In genomic region chr5:162299793-162300192, GRCh38 we compare ENCODE assay signal across 30 cellular contexts.
"Had no signal": no experiment of that assay in that cellular context is flagged by ENCODE, and none has a peak within 500 bp of the region (broad histone marks: within the 10 kb centered on the region; RNA-seq: fewer than 3 reads in every experiment).

No MANE protein-coding gene starts in this region.

- DNase-seq: naive thymus-derived CD4-positive, alpha-beta T cell; natural killer cell; nucleus accumbens; ovary; psoas muscle; right cardiac atrium; right lobe of liver; sigmoid colon; small intestine; stimulated activated CD4-positive, alpha-beta T cell treated with anti-CD3 and anti-CD28 coated beads, Interleukin-15, amount 100 ng/mL, for 24 hours; stimulated activated CD4-positive, alpha-beta T cell treated with anti-CD3 and anti-CD28 coated beads, Interleukin-2, amount 100 ng/mL, for 24 hours; stimulated activated CD4-positive, alpha-beta T cell treated with anti-CD3 and anti-CD28 coated beads, Interleukin-4, amount 100 ng/mL, for 1 hour; stimulated activated CD4-positive, alpha-beta T cell treated with anti-CD3 and anti-CD28 coated beads, Interleukin-4, amount 100 ng/mL, for 4 hours; stimulated activated CD8-positive, alpha-beta memory T cell treated with anti-CD3 and anti-CD28 coated beads, Interleukin-4, amount 100 ng/mL, for 48 hours; stimulated activated naive CD4-positive, alpha-beta T cell; stimulated activated naive CD8-positive, alpha-beta T cell treated with anti-CD3 and anti-CD28 coated beads, Interleukin-15, amount 100 ng/mL, for 72 hours; stimulated activated naive CD8-positive, alpha-beta T cell treated with anti-CD3 and anti-CD28 coated beads, Interleukin-15, Interleukin-2, amounts not matched to agents 100 U/mL and 50 U/mL, for 24 hours; substantia nigra; testis; tibial artery; transverse colon; upper lobe of left lung; uterus had no signal

- H3K4me3 Mint-ChIP-seq: naive thymus-derived CD4-positive, alpha-beta T cell; natural killer cell; nephron; neural progenitor cell; stimulated activated memory B cell treated with anti-CD40 and anti-IgM and Interleukin-4, amounts not matched to agents 10 μg/mL and 1 μg/mL and 100 μg/mL, for 72 hours; stimulated activated naive CD8-positive, alpha-beta T cell treated with anti-CD3 and anti-CD28 coated beads, Interleukin-15, amount 100 ng/mL, for 72 hours had no signal

- H3K27me3 ChIP-seq: neural progenitor cell, neutrophil, ovary, right lobe of liver, sigmoid colon, suprapubic skin, testis, transverse colon, upper lobe of left lung, uterus had no signal

- FAIRE-seq: small intestine had no signal

- H3K9me3 ChIP-seq: neutrophil, ovary, psoas muscle, right lobe of liver, sigmoid colon, suprapubic skin, testis, tibial artery, transverse colon, upper lobe of left lung, uterus had no signal

- H3K9ac ChIP-seq: neural progenitor cell, parathyroid adenoma had no signal

- H3K9me3 Mint-ChIP-seq: neural progenitor cell had no signal

- H3K36me3 ChIP-seq: neural progenitor cell, neutrophil, ovary, right lobe of liver, sigmoid colon, suprapubic skin, tibial artery, transverse colon, upper lobe of left lung, uterus had no signal

- H3K79me2 ChIP-seq: parathyroid adenoma had no signal

- H2AFZ ChIP-seq: neural progenitor cell, parathyroid adenoma had no signal

- H3K36me3 Mint-ChIP-seq: natural killer cell; neural progenitor cell; stimulated activated memory B cell treated with anti-CD40 and anti-IgM and Interleukin-4, amounts not matched to agents 10 μg/mL and 1 μg/mL and 100 μg/mL, for 72 hours had no signal

- ATAC-seq: naive thymus-derived CD4-positive, alpha-beta T cell; natural killer cell; psoas muscle; right cardiac atrium; right lobe of liver; stimulated activated memory B cell treated with anti-CD40 and anti-IgM and Interleukin-4, amounts not matched to agents 10 μg/mL and 1 μg/mL and 100 μg/mL, for 72 hours; stimulated activated naive CD8-positive, alpha-beta T cell treated with anti-CD3 and anti-CD28 coated beads, Interleukin-15, amount 100 ng/mL, for 72 hours; stimulated activated naive CD8-positive, alpha-beta T cell treated with anti-CD3 and anti-CD28 coated beads, Interleukin-15, Interleukin-2, amounts not matched to agents 100 U/mL and 50 U/mL, for 24 hours had no signal

- H3K4me1 Mint-ChIP-seq: naive thymus-derived CD4-positive, alpha-beta T cell; natural killer cell; nephron; neural progenitor cell; stimulated activated memory B cell treated with anti-CD40 and anti-IgM and Interleukin-4, amounts not matched to agents 10 μg/mL and 1 μg/mL and 100 μg/mL, for 72 hours; stimulated activated naive CD8-positive, alpha-beta T cell treated with anti-CD3 and anti-CD28 coated beads, Interleukin-15, amount 100 ng/mL, for 72 hours had no signal

- H3K27ac ChIP-seq: neural progenitor cell, neutrophil, ovary, parathyroid adenoma, psoas muscle, right lobe of liver, sigmoid colon, suprapubic skin, testis, tibial artery, transverse colon, upper lobe of left lung, uterus had no signal

- H3K4me1 ChIP-seq: neural progenitor cell, parathyroid adenoma, psoas muscle, right lobe of liver, sigmoid colon, suprapubic skin, testis, tibial artery, transverse colon, upper lobe of left lung, uterus had no signal

- H3K27me3 Mint-ChIP-seq: naive thymus-derived CD4-positive, alpha-beta T cell; progenitor cell of endocrine pancreas; stimulated activated memory B cell treated with anti-CD40 and anti-IgM and Interleukin-4, amounts not matched to agents 10 μg/mL and 1 μg/mL and 100 μg/mL, for 72 hours; stimulated activated naive CD8-positive, alpha-beta T cell treated with anti-CD3 and anti-CD28 coated beads, Interleukin-15, amount 100 ng/mL, for 72 hours had no signal

- H3K4me2 ChIP-seq: neural progenitor cell had no signal

- H3K27ac Mint-ChIP-seq: naive thymus-derived CD4-positive, alpha-beta T cell; natural killer cell; nephron; progenitor cell of endocrine pancreas; stimulated activated memory B cell treated with anti-CD40 and anti-IgM and Interleukin-4, amounts not matched to agents 10 μg/mL and 1 μg/mL and 100 μg/mL, for 72 hours; stimulated activated naive CD8-positive, alpha-beta T cell treated with anti-CD3 and anti-CD28 coated beads, Interleukin-15, amount 100 ng/mL, for 72 hours had no signal

- H3K4me3 ChIP-seq: neural progenitor cell, ovary, psoas muscle, right lobe of liver, sigmoid colon, suprapubic skin, testis, tibial artery, transverse colon, upper lobe of left lung, uterus had no signal
